In the genomic region with DNA sequence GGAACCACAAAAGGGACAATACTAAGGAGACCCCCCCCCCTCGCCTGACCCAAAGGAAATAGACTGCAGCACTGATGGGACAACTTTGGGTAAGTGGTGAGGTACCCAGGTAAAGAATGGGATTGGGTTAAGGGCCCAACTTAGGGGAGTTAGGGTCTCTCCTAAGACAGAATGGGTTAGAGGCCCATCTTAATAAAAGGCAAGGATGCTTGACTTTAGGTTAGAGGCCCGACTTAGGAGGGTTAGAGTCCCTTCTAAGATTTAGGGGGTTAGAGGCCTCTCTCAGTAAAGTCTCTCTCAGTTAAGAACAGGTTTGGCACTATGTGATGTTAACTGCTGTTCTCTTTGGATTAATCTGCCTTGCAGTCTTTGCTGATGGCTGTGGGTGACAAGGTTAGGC, we compare ENCODE assay signal across 11 cellular contexts. TPM values are rescaled to one million over a fixed set of nuclear protein-coding genes. Genes with fewer than 3 reads are reported as not detected.
"Had no signal": no experiment of that assay in that cellular context is flagged by ENCODE, and none has a peak within 500 bp of the region (broad histone marks: within the 10 kb centered on the region; RNA-seq: fewer than 3 reads in every experiment).

No MANE protein-coding gene starts in this region.

- H3K9me3 Mint-ChIP-seq: HFFc6 had no signal

- H3K4me3 ChIP-seq: GM23248, HAP-1 had no signal

- H3K27ac Mint-ChIP-seq: HFFc6, IgD-negative memory B cell had no signal

- H3K27ac ChIP-seq: GM23248, HL-60 had no signal

- DNase-seq: GM23248, H7, HFFc6, KG1 had no signal

- FAIRE-seq: HepG2 had no signal

- H3K9me3 ChIP-seq: HAP-1 had no signal

- H3K4me1 Mint-ChIP-seq: IgD-negative memory B cell had no signal

- H3K9ac ChIP-seq: GM23248 had no signal

- H2AFZ ChIP-seq: GM23248 had no signal

- ATAC-seq: HCT116, HepG2 had no signal

- H3K36me3 ChIP-seq: HAP-1 had no signal

- H3K4me3 Mint-ChIP-seq: HFFc6, IgD-negative memory B cell had no signal

RNA-seq across cellular contexts. Expression of gene DBX1, which starts 41.0 kb away (rescaled TPM):
- total RNA-seq: GM23248, H4, HepG2, HFFc6, HT1080 had no signal
- polyA plus RNA-seq: GM23248, HepG2, IgD-negative memory B cell had no signal
